In the genomic region with DNA sequence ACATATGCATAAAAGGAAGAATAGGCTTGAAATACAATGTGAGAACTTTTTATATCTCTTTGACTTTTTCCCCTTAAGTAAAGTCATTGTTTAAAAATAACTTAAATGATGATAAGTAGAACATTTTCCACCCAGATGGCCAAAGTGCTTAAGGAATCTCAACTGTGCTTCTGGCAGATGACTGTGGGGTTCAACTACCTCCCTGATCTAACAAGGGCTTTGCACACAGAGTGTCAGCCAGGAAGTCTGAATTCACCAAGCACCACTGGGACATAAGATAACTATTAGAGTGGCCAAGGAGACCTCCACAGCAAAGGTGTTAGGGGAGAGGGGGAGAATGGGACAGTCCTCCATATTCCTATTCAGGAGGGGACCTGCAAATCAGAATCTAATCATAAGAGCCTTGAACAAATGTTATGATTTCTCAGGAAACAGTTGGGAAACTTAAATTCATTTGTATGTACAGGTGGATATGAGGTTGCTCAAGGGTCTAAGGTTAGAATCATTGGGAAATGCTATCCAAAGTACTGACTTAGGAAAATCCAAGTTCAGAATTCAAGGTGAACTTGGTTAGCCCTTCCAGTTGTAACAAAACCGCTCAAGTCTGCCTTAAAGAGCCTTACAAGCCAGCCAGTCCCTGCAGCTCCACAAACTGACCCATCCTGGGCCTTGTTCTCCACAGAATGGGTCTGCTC, we compare ENCODE assay signal across 28 cellular contexts. TPM values are rescaled to one million over a fixed set of nuclear protein-coding genes. Genes with fewer than 3 reads are reported as not detected.
A peak's percentile ranks its signal among the peaks of the same experiment; 100 is the strongest.
DNase-seq lines count a peak whose midpoint lies in the region; ATAC-seq, FAIRE-seq and TF ChIP-seq lines count a peak whose summit lies in the region.
"Had no signal": no experiment of that assay in that cellular context is flagged by ENCODE, and none has a peak within 500 bp of the region (broad histone marks: within the 10 kb centered on the region; RNA-seq: fewer than 3 reads in every experiment).

FETUB (plus strand) TSS at position 622 of the 695 bp plus-strand sequence; CDS start at position 684, 62 bp downstream.

- H3K79me2 ChIP-seq in SK-N-SH (ENCODE audit: insufficient read depth) (no peaks in the 10 kb centered on the region), smooth muscle cell (ENCODE audit: low read depth) (no peaks in the 10 kb centered on the region)

- no peak for FAIRE-seq in small intestine (lab: Jason Lieb, UNC)
- FAIRE-seq: GM18507 had no signal

- TF ChIP-seq POLR2A in breast epithelium (IDR thresholded peaks at IDR 0.05) = no peak

- TF ChIP-seq RAD21 in SK-N-SH (IDR thresholded peaks at IDR 0.05; ENCODE audit: low read length) = no peak

- H3K27me3 ChIP-seq in SK-N-SH (ENCODE audit: insufficient read depth) (peaks cover 30% of the 10 kb centered on the region; the same call in 1 of the 2 replicates), breast epithelium (no peaks in the 10 kb centered on the region), smooth muscle cell (ENCODE audit: low read depth) (peaks cover 7% of the 10 kb centered on the region), small intestine (ENCODE audit: control insufficient read depth in 2 of 2, insufficient read depth in 2 of 2, low read length in 2 of 2) (no peaks in the 10 kb centered on the region)
- H3K27me3 ChIP-seq: sigmoid colon, upper lobe of left lung had no signal

- H3K4me2 ChIP-seq in SK-N-SH (peak within 1 kb of the TSS; percentile 67), smooth muscle cell (peak within 1 kb of the TSS; percentile 5)

- H4K20me1 ChIP-seq in SK-N-SH (ENCODE audit: insufficient read depth) = no peaks in the 10 kb centered on the region
- no peaks in the 10 kb centered on the region for H4K20me1 ChIP-seq in smooth muscle cell (ENCODE audit: low read depth)

- H3K4me3 ChIP-seq in SK-N-SH (ENCODE audit: low read depth in 2 of 2, low read length in 1 of 2) = no peak within 1 kb of the TSS
- H3K4me3 ChIP-seq in breast epithelium = no peak within 1 kb of the TSS
- no peak within 1 kb of the TSS for H3K4me3 ChIP-seq in smooth muscle cell
- no peak within 1 kb of the TSS for H3K4me3 ChIP-seq in small intestine (ENCODE audit: low read depth in 1 of 2, low read length in 2 of 2)
- H3K4me3 ChIP-seq: sigmoid colon, upper lobe of left lung had no signal

- H3K9me3 ChIP-seq in SK-N-SH (no peaks in the 10 kb centered on the region), breast epithelium (no peaks in the 10 kb centered on the region), smooth muscle cell (replicated peaks; ENCODE audit: low read depth) (no peaks in the 10 kb centered on the region), small intestine (ENCODE audit: control insufficient read depth, low read depth) (no peaks in the 10 kb centered on the region)
- H3K9me3 ChIP-seq: sigmoid colon, upper lobe of left lung had no signal

- intact Hi-C loops in breast epithelium (cut with DNase I; ENCODE audit: low total_unique reads) = no loop called here

- H3K4me1 ChIP-seq in SK-N-SH (ENCODE audit: control insufficient read depth in 1 of 2, insufficient read depth in 2 of 2, low read depth in 1 of 2, low read length in 1 of 2) (no peaks in the 10 kb centered on the region), breast epithelium (peaks cover 0 to 8% of the 10 kb centered on the region in 2 donors), smooth muscle cell (ENCODE audit: low read depth) (peaks cover 4% of the 10 kb centered on the region), small intestine (ENCODE audit: control insufficient read depth in 2 of 2, insufficient read depth in 1 of 2, low read depth in 1 of 2, low read length in 1 of 2) (peaks cover 0 to 2% of the 10 kb centered on the region in 2 donors)
- H3K4me1 ChIP-seq: sigmoid colon had no signal

- ATAC-seq in SK-N-SH treated with all-trans-retinoic acid at 6 μM for 48 hours (no peak), left lobe of liver (peak; percentile 59), GM18870 (IDR thresholded peaks at IDR 0.05; ENCODE audit: unreplicated experiment) (no peak)
- ATAC-seq: natural killer cell had no signal

- no peak within 1 kb of the TSS for H3K27ac ChIP-seq in SK-N-SH (ENCODE audit: low read depth in 2 of 2, low read length in 1 of 2)
- peak within 1 kb of the TSS; percentile 68 to 74 for H3K27ac ChIP-seq in breast epithelium
- H3K27ac ChIP-seq in smooth muscle cell (ENCODE audit: low read depth) = peak within 1 kb of the TSS; percentile 9
- H3K27ac ChIP-seq in small intestine (ENCODE audit: low read depth in 1 of 2, low read length in 1 of 2) = no peak within 1 kb of the TSS
- H3K27ac ChIP-seq: 22Rv1, sigmoid colon, upper lobe of left lung had no signal

- no peaks in the 10 kb centered on the region for H3K36me3 ChIP-seq in SK-N-SH (replicated peaks in 1 of 2; ENCODE audit: control insufficient read depth in 1 of 2, insufficient read depth in 2 of 2, low read length in 1 of 2)
- H3K36me3 ChIP-seq in breast epithelium = no peaks in the 10 kb centered on the region
- H3K36me3 ChIP-seq in smooth muscle cell (ENCODE audit: low read depth) = no peaks in the 10 kb centered on the region
- no peaks in the 10 kb centered on the region for H3K36me3 ChIP-seq in small intestine (ENCODE audit: control insufficient read depth in 2 of 2, insufficient read depth in 2 of 2, low read length in 2 of 2)
- H3K36me3 ChIP-seq: sigmoid colon, upper lobe of left lung had no signal

- 20% methylated on average over 1 of the region's 1 CpG for WGBS in SK-N-SH (ENCODE audit: low lambda C conversion rate)
- WGBS in smooth muscle cell (ENCODE audit: low lambda C conversion rate) = 94% methylated on average over 1 of the region's 1 CpG
- WGBS in small intestine, 3 donors = 71 to 94% (median 73%) methylated on average over 1 of the region's 1 CpG

- POLR2A ChIA-PET in SK-N-SH (lab: Yijun Ruan, JAX) = no interaction called here

- no peaks in the 10 kb centered on the region for H3F3A ChIP-seq in SK-N-SH (replicated peaks; ENCODE audit: insufficient read depth)
- H3F3A ChIP-seq in smooth muscle cell (ENCODE audit: low read depth) = no peaks in the 10 kb centered on the region

- no peak for DNase-seq in SK-N-SH
- DNase-seq in breast epithelium (ENCODE audit: low spot score in 2 of 2) = no peak
- no peak for DNase-seq in left lobe of liver (ENCODE audit: low spot score)
- no peak for DNase-seq in smooth muscle cell (lab: John Stamatoyannopoulos, UW; ENCODE audit: unreplicated experiment)
- DNase-seq in small intestine = no peak
- no peak for DNase-seq in glomerular visceral epithelial cell (ENCODE audit: extremely low spot score)
- DNase-seq: activated B cell treated with CpG ODN at 0.5 μM for 24 hours; activated CD4-positive, alpha-beta T cell treated with anti-CD3 and anti-CD28 coated beads, Interleukin-2, amount 50 U/mL, for 4 hours; activated CD8-positive, alpha-beta memory T cell treated with anti-CD3 and anti-CD28 coated beads, Interleukin-2, amount 50 U/mL, for 4 hours; activated naive CD4-positive, alpha-beta T cell treated with anti-CD3 and anti-CD28 coated beads, Interleukin-2, amount 50 U/mL, for 16 hours; CD8-positive, alpha-beta memory T cell; cortex of kidney; GF-D8; H7; kidney glomerular epithelial cell; mesendoderm; natural killer cell; NCI-H187; NCI-H748 treated with DMSO at 0.1 percent for 48 hours; sigmoid colon; stimulated activated CD8-positive, alpha-beta memory T cell treated with anti-CD3 and anti-CD28 coated beads, Interleukin-4, amount 100 ng/mL, for 48 hours had no signal

- no peaks in the 10 kb centered on the region for H3K9me2 ChIP-seq in SK-N-SH

- CTCF ChIA-PET in SK-N-SH (lab: Yijun Ruan, JAX) = interaction anchor here (1.5 kb wide), 1 partner anchor 24 kb away, joined by 3 read pairs; no protein-coding TSS in a partner anchor

- no peak within 1 kb of the TSS for H3K9ac ChIP-seq in SK-N-SH
- no peak within 1 kb of the TSS for H3K9ac ChIP-seq in smooth muscle cell (ENCODE audit: low read depth)

- no peak for TF ChIP-seq EP300 in SK-N-SH (IDR thresholded peaks at IDR 0.05; ENCODE audit: borderline replicate concordance in 1 of 2, low read depth in 1 of 2, low read length in 1 of 2)

- H2AFZ ChIP-seq in SK-N-SH (ENCODE audit: low read depth) (no peak within 1 kb of the TSS), smooth muscle cell (ENCODE audit: low read depth) (no peak within 1 kb of the TSS)

- TF ChIP-seq CTCF in SK-N-SH (IDR thresholded peaks at IDR 0.05) (no peak), breast epithelium (IDR thresholded peaks at IDR 0.05) (no peak), smooth muscle cell (IDR thresholded peaks at IDR 0.05; ENCODE audit: borderline replicate concordance, insufficient read depth, poor library complexity, severe bottlenecking) (no peak)

TF ChIP-seq in SK-N-SH, 30 proteins besides CTCF, POLR2A, EP300 and RAD21 (continues in another document):
- TF ChIP-seq, protein P1, sequence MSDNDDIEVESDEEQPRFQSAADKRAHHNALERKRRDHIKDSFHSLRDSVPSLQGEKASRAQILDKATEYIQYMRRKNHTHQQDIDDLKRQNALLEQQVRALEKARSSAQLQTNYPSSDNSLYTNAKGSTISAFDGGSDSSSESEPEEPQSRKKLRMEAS (IDR thresholded peaks at IDR 0.05; ENCODE audit: low read depth) = no peak
- no peak for TF ChIP-seq FOXM1 (IDR thresholded peaks at IDR 0.05; ENCODE audit: low read depth)

TF ChIP-seq in SK-N-SH treated with all-trans-retinoic acid at 6 μM for 48 hours, 23 proteins besides CTCF, POLR2A, EP300 and RAD21 (continues in another document):
- TF ChIP-seq ZFP30 (CRISPR knock-in tag; IDR thresholded peaks at IDR 0.05) = no peak
- no peak for TF ChIP-seq PATZ1 (CRISPR knock-in tag; IDR thresholded peaks at IDR 0.05; ENCODE audit: borderline replicate concordance)

RNA-seq across cellular contexts. Expression of gene FETUB, which starts in this region (rescaled TPM):
- polyA plus RNA-seq in SK-N-SH (2012; rRNA removed) (0.05 TPM in 2 replicates), smooth muscle cell (not detected in 2 replicates), small intestine (not detected)
- 0.03 TPM in 2 replicates for polyA plus RNA-seq in SK-N-SH (2012; cell fraction: cytosol; rRNA removed)
- 0.06 and 0.11 TPM in 2 replicates for polyA plus RNA-seq in SK-N-SH (2012; cell fraction: nucleus; rRNA removed)
- total RNA-seq in breast epithelium (not detected), left lobe of liver (49.9 TPM), smooth muscle cell (1.9 TPM in 1 of 2 replicates, not detected in the other)
- total RNA-seq: activated B cell treated with CpG ODN at 0.5 μM for 24 hours; CD8-positive, alpha-beta memory T cell; endodermal cell; fibroblast of lung; H7; natural killer cell; sigmoid colon; upper lobe of left lung had no signal
- polyA plus RNA-seq: CD8-positive, alpha-beta memory T cell; fibroblast of lung had no signal

Comparison
In these comparisons a context has a peak if more than half of its experiments do, and no peak if none do; other contexts are left out.
1. RNA of gene FETUB (total RNA-seq): 49.9 TPM in left lobe of liver (single experiment); 1.9 TPM in smooth muscle cell and not detected in breast epithelium; every median in the first group is over 10 times any median in the second.
2. H3K27ac ChIP-seq: peak in breast epithelium (2 of 2) and smooth muscle cell (single experiment); none in SK-N-SH (0 of 2) and small intestine (0 of 2).